In genomic region chr10:73810735-73811465, GRCh38 we compare ENCODE assay signal across 8 cellular contexts. TPM values are rescaled to one million over a fixed set of nuclear protein-coding genes. Genes with fewer than 3 reads are reported as not detected.
DNase-seq lines count a peak whose midpoint lies in the region; ATAC-seq and TF ChIP-seq lines count a peak whose summit lies in the region.

No MANE protein-coding gene starts in this region.

- H3K9me3 Mint-ChIP-seq in CD8-positive, alpha-beta memory T cell, result peaks cover 0 to 4% (median 0%) of the 10 kb centered on the region in 5 donors
- H3K9me3 Mint-ChIP-seq in endodermal cell, result no peaks in the 10 kb centered on the region
- peaks cover 0 to 2% (median 0%) of the 10 kb centered on the region in 9 donors for H3K9me3 Mint-ChIP-seq in naive thymus-derived CD8-positive, alpha-beta T cell

- H3K4me3 Mint-ChIP-seq in CD8-positive, alpha-beta memory T cell, result peak overlapping the region; percentile 86 to 96 (median 91)
- H3K4me3 Mint-ChIP-seq in endodermal cell, result peak overlapping the region; percentile 68
- peak overlapping the region; percentile 84 to 93 (median 89) for H3K4me3 Mint-ChIP-seq in naive thymus-derived CD8-positive, alpha-beta T cell

- peaks cover 6 to 73% (median 16%) of the 10 kb centered on the region in 3 donors for H3K36me3 Mint-ChIP-seq in CD8-positive, alpha-beta memory T cell
- H3K36me3 Mint-ChIP-seq in endodermal cell (ENCODE audit: low read depth), result peaks cover 37% of the 10 kb centered on the region
- peaks cover 5 to 55% (median 12%) of the 10 kb centered on the region in 3 donors for H3K36me3 Mint-ChIP-seq in naive thymus-derived CD8-positive, alpha-beta T cell

- H3K4me1 ChIP-seq in CD8-positive, alpha-beta memory T cell (ENCODE audit: insufficient read depth, low read length), result peaks cover 40% of the 10 kb centered on the region
- H3K4me1 ChIP-seq in endodermal cell (ENCODE audit: control insufficient read depth, insufficient read depth, low read length) (no peaks in the 10 kb centered on the region), stomach smooth muscle (ENCODE audit: control insufficient read depth, insufficient read depth, low read length) (peaks cover 15% of the 10 kb centered on the region)

- H3K36me3 ChIP-seq in CD8-positive, alpha-beta memory T cell (ENCODE audit: insufficient read depth, low read length), result peaks cover 28% of the 10 kb centered on the region
- H3K36me3 ChIP-seq in endodermal cell (ENCODE audit: control insufficient read depth, insufficient read depth, low read length) (peaks cover 30% of the 10 kb centered on the region), stomach smooth muscle (ENCODE audit: control insufficient read depth in 2 of 2, insufficient read depth in 2 of 2, low read length in 2 of 2) (peaks cover 51% of the 10 kb centered on the region in 2 donors)

- POLR2A ChIA-PET in CD8-positive, alpha-beta memory T cell (lab: Charles Lee), result interaction anchor here (0.6 to 1.3 kb wide), 8 partner anchors 12 to 80 kb away, joined by 3 to 13 read pairs (median 6); partner anchors contain the start of gene ZSWIM8
- POLR2A ChIA-PET in naive thymus-derived CD8-positive, alpha-beta T cell (lab: Charles Lee), result interaction anchor here (0.6 to 7.7 kb wide), 15 partner anchors 9 to 1490 kb away, joined by 3 to 70 read pairs (median 5); partner anchors contain the start of genes CAMK2G, CHCHD1, SEC24C and ZSWIM8

- H3K4me1 Mint-ChIP-seq in CD8-positive, alpha-beta memory T cell, result peaks cover 39 to 52% (median 43%) of the 10 kb centered on the region in 3 donors
- peaks cover 15% of the 10 kb centered on the region for H3K4me1 Mint-ChIP-seq in endodermal cell
- H3K4me1 Mint-ChIP-seq in naive thymus-derived CD8-positive, alpha-beta T cell, result peaks cover 24 to 55% (median 46%) of the 10 kb centered on the region in 4 donors

- H3K27me3 Mint-ChIP-seq in CD8-positive, alpha-beta memory T cell, result no peaks in the 10 kb centered on the region
- peaks cover 2% of the 10 kb centered on the region for H3K27me3 Mint-ChIP-seq in endodermal cell (ENCODE audit: insufficient read depth)
- no peaks in the 10 kb centered on the region for H3K27me3 Mint-ChIP-seq in naive thymus-derived CD8-positive, alpha-beta T cell

- TF ChIP-seq CTCF in endodermal cell (conservative IDR thresholded peaks at IDR 0.05), result no peak

- H3K9ac ChIP-seq in endodermal cell (ENCODE audit: extremely low read depth, low read length, poor library complexity, severe bottlenecking) (peak overlapping the region; percentile 78), stomach smooth muscle (ENCODE audit: low read length in 2 of 2) (peak overlapping the region; percentile 65 to 80)

- H3K9me3 ChIP-seq in CD8-positive, alpha-beta memory T cell (ENCODE audit: low read length), result no peaks in the 10 kb centered on the region
- no peaks in the 10 kb centered on the region for H3K9me3 ChIP-seq in endodermal cell (ENCODE audit: control insufficient read depth, low read length)
- no peaks in the 10 kb centered on the region for H3K9me3 ChIP-seq in stomach smooth muscle (ENCODE audit: control insufficient read depth in 2 of 2, low read length in 2 of 2)

- peak; percentile 27 for ATAC-seq in GM21390 (IDR thresholded peaks at IDR 0.05; ENCODE audit: unreplicated experiment)
- peak; percentile 29 to 45 for ATAC-seq in naive thymus-derived CD8-positive, alpha-beta T cell

- peak; percentile 51 to 82 (median 70) for DNase-seq in CD8-positive, alpha-beta memory T cell
- DNase-seq in HuH-7 (ENCODE audit: low spot score) (peak; percentile 49), endodermal cell (peak; percentile 80), NCI-H2029 (lab: John Stamatoyannopoulos, UW) (no peak)
- DNase-seq in activated CD4-positive, alpha-beta T cell treated with anti-CD3 and anti-CD28 coated beads, Interleukin-2, amount 50 U/mL, for 48 hours, result peak; percentile 49 to 62
- peak; percentile 21 to 81 (median 56) for DNase-seq in naive thymus-derived CD8-positive, alpha-beta T cell

- H3K27me3 ChIP-seq in CD8-positive, alpha-beta memory T cell (ENCODE audit: insufficient read depth, low read length, poor library complexity, severe bottlenecking), result no peaks in the 10 kb centered on the region
- H3K27me3 ChIP-seq in endodermal cell (ENCODE audit: control insufficient read depth, insufficient read depth, low read length, poor library complexity, severe bottlenecking) (no peaks in the 10 kb centered on the region), stomach smooth muscle (ENCODE audit: control insufficient read depth in 1 of 2, insufficient read depth in 2 of 2, low read length in 2 of 2) (no peaks in the 10 kb centered on the region)

- CTCF ChIA-PET in CD8-positive, alpha-beta memory T cell (lab: Charles Lee), result interaction anchor here (0.9 to 1.9 kb wide), 7 partner anchors 9 to 146 kb away, joined by 3 to 7 read pairs (median 4); no protein-coding TSS in a partner anchor

- peak overlapping the region; percentile 64 for H3K4me3 ChIP-seq in CD8-positive, alpha-beta memory T cell (ENCODE audit: low read length)
- H3K4me3 ChIP-seq in endodermal cell (ENCODE audit: low read length), result peak overlapping the region; percentile 79
- peak overlapping the region; percentile 57 to 80 for H3K4me3 ChIP-seq in stomach smooth muscle (ENCODE audit: low read length in 2 of 2)

- peak overlapping the region; percentile 85 to 97 (median 94) for H3K27ac Mint-ChIP-seq in CD8-positive, alpha-beta memory T cell
- peak overlapping the region; percentile 44 for H3K27ac Mint-ChIP-seq in endodermal cell
- H3K27ac Mint-ChIP-seq in naive thymus-derived CD8-positive, alpha-beta T cell, result peak overlapping the region; percentile 82 to 97 (median 95)

- peak overlapping the region; percentile 92 for H3K27ac ChIP-seq in CD8-positive, alpha-beta memory T cell (ENCODE audit: low read depth, low read length)
- H3K27ac ChIP-seq in endodermal cell (ENCODE audit: low read depth, low read length), result no peak overlapping the region
- H3K27ac ChIP-seq in stomach smooth muscle (ENCODE audit: low read length), result peak overlapping the region; percentile 80

- WGBS in endodermal cell (ENCODE audit: insufficient coverage in 1 of 2, insufficient read length in 1 of 2), 2 experiments, result 1 to 2% methylated on average over 24 to 63 of the region's 63 CpGs

RNA-seq across cellular contexts. Expression of gene NDST2, which starts 0.5 kb away (rescaled TPM):
- 10 to 100 TPM; 39.8 to 43.9 TPM for total RNA-seq in CD8-positive, alpha-beta memory T cell
- 25.3 TPM for polyA plus RNA-seq in CD8-positive, alpha-beta memory T cell
- total RNA-seq in endodermal cell, result 10 to 100 TPM; 19.6 to 20.3 TPM
- 23.6 TPM for polyA plus RNA-seq in endodermal cell (2013, experiment 1 of 2)
- polyA plus RNA-seq in endodermal cell (2013, experiment 2 of 2), result 15.4 TPM
- 100 to 1,000 TPM; 101 to 112 TPM for total RNA-seq in naive thymus-derived CD8-positive, alpha-beta T cell
- 10 to 100 TPM; 13.4 to 34.3 (median 24.5) TPM for polyA plus RNA-seq in naive thymus-derived CD8-positive, alpha-beta T cell

RNA-seq across cellular contexts. Expression of gene ZSWIM8, which starts 25.5 kb away (rescaled TPM):
- total RNA-seq in CD8-positive, alpha-beta memory T cell, result 10 to 100 TPM; 54.3 to 57.6 TPM
- 26.0 TPM for polyA plus RNA-seq in CD8-positive, alpha-beta memory T cell
- total RNA-seq in endodermal cell, result 10 to 100 TPM; 75.9 to 79.8 TPM
- 86.6 TPM for polyA plus RNA-seq in endodermal cell (2013, experiment 1 of 2)
- polyA plus RNA-seq in endodermal cell (2013, experiment 2 of 2), result 82.6 TPM
- total RNA-seq in naive thymus-derived CD8-positive, alpha-beta T cell, result 10 to 100 TPM; 79.0 to 79.9 TPM
- 10 to 100 TPM; 12.3 to 18.5 (median 13.4) TPM for polyA plus RNA-seq in naive thymus-derived CD8-positive, alpha-beta T cell

RNA-seq across cellular contexts. Expression of gene CHCHD1, which starts 29.1 kb away (rescaled TPM):
- total RNA-seq in CD8-positive, alpha-beta memory T cell, result 10 to 100 TPM; 35.8 to 37.2 TPM
- 52.6 TPM for polyA plus RNA-seq in CD8-positive, alpha-beta memory T cell
- 10 to 100 TPM; 37.6 to 49.3 TPM for total RNA-seq in endodermal cell
- polyA plus RNA-seq in endodermal cell (2013, experiment 1 of 2), result 74.8 TPM
- 73.7 TPM for polyA plus RNA-seq in endodermal cell (2013, experiment 2 of 2)
- total RNA-seq in naive thymus-derived CD8-positive, alpha-beta T cell, result 10 to 100 TPM; 19.9 to 22.1 TPM
- polyA plus RNA-seq in naive thymus-derived CD8-positive, alpha-beta T cell, result 10 to 100 TPM; 32.2 to 44.6 (median 37.9) TPM

Comparison
In these comparisons a context has a peak if more than half of its experiments do, and no peak if none do; other contexts are left out.
1. H3K27ac Mint-ChIP-seq: peak in every context shown above with its lines; median percentile 95 in naive thymus-derived CD8-positive, alpha-beta T cell; 94 in CD8-positive, alpha-beta memory T cell; 44 in endodermal cell.